Comparison of ENCODE assay signal across 14 cellular contexts in genomic region chr10:62545667-62546066, GRCh38.
DNase-seq lines count a peak whose midpoint lies in the region; ATAC-seq and TF ChIP-seq lines count a peak whose summit lies in the region.
"Had no signal": no experiment of that assay in that cellular context is flagged by ENCODE, and none has a peak within 500 bp of the region (broad histone marks: within the 10 kb centered on the region; RNA-seq: fewer than 3 reads in every experiment).

No MANE protein-coding gene starts in this region.

- H3K4me3 ChIP-seq in body of pancreas (no peak overlapping the region), left lung (no peak overlapping the region), uterus (no peak overlapping the region)

- no peak overlapping the region for H3K4me3 Mint-ChIP-seq in activated naive CD8-positive, alpha-beta T cell treated with anti-CD3 and anti-CD28 coated beads for 36 hours
- H3K4me3 Mint-ChIP-seq in activated naive CD8-positive, alpha-beta T cell treated with anti-CD3 and anti-CD28 coated beads, Interleukin-2, amount 50 U/mL, for 24 hours: no peak overlapping the region
- H3K4me3 Mint-ChIP-seq: activated naive CD8-positive, alpha-beta T cell treated with anti-CD3 and anti-CD28 coated beads, Interleukin-2, amount 10 ng/mL, durations not matched to agents 7 days and 5 days; naive thymus-derived CD8-positive, alpha-beta T cell; T-helper 17 cell had no signal

- no peaks in the 10 kb centered on the region for H3K27me3 Mint-ChIP-seq in activated naive CD8-positive, alpha-beta T cell treated with anti-CD3 and anti-CD28 coated beads for 36 hours
- no peaks in the 10 kb centered on the region for H3K27me3 Mint-ChIP-seq in activated naive CD8-positive, alpha-beta T cell treated with anti-CD3 and anti-CD28 coated beads, Interleukin-2, amount 50 U/mL, for 24 hours
- H3K27me3 Mint-ChIP-seq: activated naive CD8-positive, alpha-beta T cell treated with anti-CD3 and anti-CD28 coated beads, Interleukin-2, amount 10 ng/mL, durations not matched to agents 7 days and 5 days had no signal

- H3K27me3 ChIP-seq in body of pancreas (no peaks in the 10 kb centered on the region), left lung (no peaks in the 10 kb centered on the region), uterus (no peaks in the 10 kb centered on the region)

- H3K27ac ChIP-seq in body of pancreas (peak overlapping the region in 1 of 4 donors; percentile 56), left lung (peak overlapping the region; percentile 16 to 58), uterus (peak overlapping the region in 1 of 2 donors; percentile 20)
- H3K27ac ChIP-seq: 22Rv1 had no signal

- no peaks in the 10 kb centered on the region for H3K36me3 Mint-ChIP-seq in activated naive CD8-positive, alpha-beta T cell treated with anti-CD3 and anti-CD28 coated beads for 36 hours
- no peaks in the 10 kb centered on the region for H3K36me3 Mint-ChIP-seq in activated naive CD8-positive, alpha-beta T cell treated with anti-CD3 and anti-CD28 coated beads, Interleukin-2, amount 50 U/mL, for 24 hours (ENCODE audit: low read depth)
- H3K36me3 Mint-ChIP-seq: naive thymus-derived CD8-positive, alpha-beta T cell had no signal

- H3K9me3 ChIP-seq in body of pancreas (no peaks in the 10 kb centered on the region), left lung (no peaks in the 10 kb centered on the region), uterus (no peaks in the 10 kb centered on the region)

- TF ChIP-seq CTCF in body of pancreas (IDR thresholded peaks at IDR 0.05): no peak
- TF ChIP-seq CTCF in left lung (IDR thresholded peaks at IDR 0.05): no peak
- no peak for TF ChIP-seq CTCF in uterus (IDR thresholded peaks at IDR 0.05)

- TF ChIP-seq POLR2A in body of pancreas (IDR thresholded peaks at IDR 0.05) (no peak), uterus (IDR thresholded peaks at IDR 0.05) (no peak)

- intact Hi-C loops in body of pancreas (cut with DNase I): no loop called here
- intact Hi-C loops in left lung (cut with DNase I): no loop called here
- intact Hi-C loops in uterus (cut with DNase I; ENCODE audit: low total_unique reads): no loop called here

- H3K36me3 ChIP-seq in body of pancreas (replicated peaks in 1 of 2; ENCODE audit: insufficient read depth in 1 of 2, low read depth in 2 of 2) (no peaks in the 10 kb centered on the region), left lung (no peaks in the 10 kb centered on the region), uterus (no peaks in the 10 kb centered on the region)

- peak overlapping the region; percentile 25 for H3K27ac Mint-ChIP-seq in activated naive CD8-positive, alpha-beta T cell treated with anti-CD3 and anti-CD28 coated beads for 36 hours
- no peak overlapping the region for H3K27ac Mint-ChIP-seq in activated naive CD8-positive, alpha-beta T cell treated with anti-CD3 and anti-CD28 coated beads, Interleukin-2, amount 50 U/mL, for 24 hours
- H3K27ac Mint-ChIP-seq: activated naive CD8-positive, alpha-beta T cell treated with anti-CD3 and anti-CD28 coated beads, Interleukin-2, amount 10 ng/mL, durations not matched to agents 7 days and 5 days; naive thymus-derived CD8-positive, alpha-beta T cell; T-helper 17 cell had no signal

- DNase-seq in activated naive CD8-positive, alpha-beta T cell treated with anti-CD3 and anti-CD28 coated beads for 36 hours: no peak
- DNase-seq in activated naive CD8-positive, alpha-beta T cell treated with anti-CD3 and anti-CD28 coated beads, Interleukin-2, amount 50 U/mL, for 24 hours: no peak
- DNase-seq in body of pancreas: peak in 2 of 4 donors; percentile 7 to 41
- DNase-seq in left lung: no peak
- DNase-seq in uterus: peak; percentile 17 to 29
- DNase-seq in NCI-H748 treated with DMSO at 0.1 percent for 48 hours (lab: John Stamatoyannopoulos, UW): no peak
- DNase-seq in DMS 273 (lab: John Stamatoyannopoulos, UW; ENCODE audit: unreplicated experiment): no peak
- no peak for DNase-seq in superior temporal gyrus (ENCODE audit: extremely low spot score)
- DNase-seq: activated naive CD8-positive, alpha-beta T cell treated with anti-CD3 and anti-CD28 coated beads, Interleukin-2, amount 10 ng/mL, durations not matched to agents 7 days and 5 days; naive thymus-derived CD8-positive, alpha-beta T cell; NCI-H1417 treated with DMSO at 0.1 percent for 48 hours; stimulated activated CD4-positive, alpha-beta T cell treated with anti-CD3 and anti-CD28 coated beads, Interleukin-15, amount 100 ng/mL, for 24 hours; T-helper 17 cell had no signal

- peaks cover 5% of the 10 kb centered on the region for H3K4me1 Mint-ChIP-seq in activated naive CD8-positive, alpha-beta T cell treated with anti-CD3 and anti-CD28 coated beads for 36 hours
- H3K4me1 Mint-ChIP-seq in activated naive CD8-positive, alpha-beta T cell treated with anti-CD3 and anti-CD28 coated beads, Interleukin-2, amount 50 U/mL, for 24 hours: peaks cover 9% of the 10 kb centered on the region
- H3K4me1 Mint-ChIP-seq: activated naive CD8-positive, alpha-beta T cell treated with anti-CD3 and anti-CD28 coated beads, Interleukin-2, amount 10 ng/mL, durations not matched to agents 7 days and 5 days; T-helper 17 cell had no signal

- ATAC-seq in activated naive CD8-positive, alpha-beta T cell treated with anti-CD3 and anti-CD28 coated beads, Interleukin-2, amount 50 U/mL, for 24 hours: no peak
- ATAC-seq in body of pancreas (peak; percentile 42), left lung (peak; percentile 71)
- ATAC-seq: naive thymus-derived CD8-positive, alpha-beta T cell; T-helper 17 cell had no signal

- peaks cover 5% of the 10 kb centered on the region for H3K9me3 Mint-ChIP-seq in activated naive CD8-positive, alpha-beta T cell treated with anti-CD3 and anti-CD28 coated beads for 36 hours
- H3K9me3 Mint-ChIP-seq in activated naive CD8-positive, alpha-beta T cell treated with anti-CD3 and anti-CD28 coated beads, Interleukin-2, amount 50 U/mL, for 24 hours: peaks cover 4% of the 10 kb centered on the region

- WGBS in body of pancreas, 2 donors: 47 to 79% methylated on average over 2 of the region's 2 CpGs

- H3K4me1 ChIP-seq in body of pancreas: no peaks in the 10 kb centered on the region
- peaks cover 0 to 5% of the 10 kb centered on the region in 2 donors for H3K4me1 ChIP-seq in left lung
- no peaks in the 10 kb centered on the region for H3K4me1 ChIP-seq in uterus

Comparison
In these comparisons a context has a peak if more than half of its experiments do, and no peak if none do; other contexts are left out.
1. DNase-seq: peak in uterus (2 of 2); none in activated naive CD8-positive, alpha-beta T cell treated with anti-CD3 and anti-CD28 coated beads for 36 hours (single experiment), activated naive CD8-positive, alpha-beta T cell treated with anti-CD3 and anti-CD28 coated beads, Interleukin-2, amount 50 U/mL, for 24 hours (single experiment), left lung (0 of 2), NCI-H748 treated with DMSO at 0.1 percent for 48 hours (single experiment), DMS 273 (single experiment) and superior temporal gyrus (single experiment).